ENCODE assay signal across 18 cellular contexts in genomic region chr9:4902135-4902475, GRCh38.
A peak's percentile ranks its signal among the peaks of the same experiment; 100 is the strongest.
DNase-seq lines count a peak whose midpoint lies in the region; ATAC-seq and TF ChIP-seq lines count a peak whose summit lies in the region.
"Had no signal": no experiment of that assay in that cellular context is flagged by ENCODE, and none has a peak within 500 bp of the region (broad histone marks: within the 10 kb centered on the region; RNA-seq: fewer than 3 reads in every experiment).

No MANE protein-coding gene starts in this region.

- peak overlapping the region; percentile 34 for H3K27ac Mint-ChIP-seq in T-helper 1 cell treated with Interleukin-12 subunit alpha and Interleukin-12 subunit beta and Interleukin-4 antibody, amounts not matched to agents 30 μg/mL and 1 μg/mL, for 36 hours
- H3K27ac Mint-ChIP-seq in activated B cell treated with CpG ODN at 0.5 μM for 24 hours (peak overlapping the region; percentile 61), endothelial cell (ENCODE audit: unreplicated experiment) (no peak overlapping the region)
- H3K27ac Mint-ChIP-seq: brain, nephron progenitor cell, type B pancreatic cell had no signal

- H3K4me3 ChIP-seq in skeletal muscle satellite cell (ENCODE audit: low read length): no peak overlapping the region
- H3K4me3 ChIP-seq: BLaER1 treated with 17β-estradiol and CSF1 and Interleukin-3, amounts not matched to agents 10 nM and 100 nM had no signal

- no peak overlapping the region for H3K9ac ChIP-seq in skeletal muscle satellite cell (ENCODE audit: low read depth, low read length)
- H3K9ac ChIP-seq: KMS-11 had no signal

- peak overlapping the region; percentile 59 for H3K4me2 ChIP-seq in skeletal muscle satellite cell (ENCODE audit: low read length)
- H3K4me2 ChIP-seq: KMS-11 had no signal

- CTCF ChIA-PET in activated B cell treated with CpG ODN at 0.5 μM for 24 hours (lab: Charles Lee): interaction anchor here (0.6 kb wide), 1 partner anchor 23 kb away, joined by 3 read pairs; no protein-coding TSS in a partner anchor

- peaks cover 43% of the 10 kb centered on the region for H3K9me3 Mint-ChIP-seq in T-helper 1 cell treated with Interleukin-12 subunit alpha and Interleukin-12 subunit beta and Interleukin-4 antibody, amounts not matched to agents 30 μg/mL and 1 μg/mL, for 36 hours
- peaks cover 13% of the 10 kb centered on the region for H3K9me3 Mint-ChIP-seq in activated B cell treated with CpG ODN at 0.5 μM for 24 hours
- no peaks in the 10 kb centered on the region for H3K9me3 Mint-ChIP-seq in endothelial cell (ENCODE audit: unreplicated experiment)

- POLR2A ChIA-PET in activated B cell treated with CpG ODN at 0.5 μM for 24 hours (lab: Charles Lee): interaction anchor here (1.0 kb wide), 1 partner anchor 83 kb away, joined by 3 read pairs; the partner anchor contains the start of gene JAK2

- no peak for ATAC-seq in activated B cell treated with CpG ODN at 0.5 μM for 24 hours (ENCODE audit: low read depth)
- no peak for ATAC-seq in GM21619 (IDR thresholded peaks at IDR 0.05; ENCODE audit: unreplicated experiment)

- TF ChIP-seq CTCF in activated B cell treated with CpG ODN at 0.5 μM for 24 hours (IDR thresholded peaks at IDR 0.05): no peak
- TF ChIP-seq CTCF in endothelial cell (IDR thresholded peaks at IDR 0.05; ENCODE audit: unreplicated experiment): no peak

- no peak for DNase-seq in T-helper 1 cell
- no peak for DNase-seq in activated B cell treated with CpG ODN at 0.5 μM for 24 hours
- peak; percentile 29 for DNase-seq in kidney tubule cell (ENCODE audit: low spot score)
- no peak for DNase-seq in NCI-H2081 treated with DMSO at 0.1 percent for 48 hours (lab: John Stamatoyannopoulos, UW)
- no peak for DNase-seq in endothelial cell (ENCODE audit: low spot score)
- DNase-seq: activated CD8-positive, alpha-beta memory T cell treated with anti-CD3 and anti-CD28 coated beads, Interleukin-2, amount 50 U/mL, for 4 hours; foreskin melanocyte; NCI-H345; nephron progenitor cell; OCI-M1; sigmoid colon had no signal

- H3K36me3 Mint-ChIP-seq in T-helper 1 cell treated with Interleukin-12 subunit alpha and Interleukin-12 subunit beta and Interleukin-4 antibody, amounts not matched to agents 30 μg/mL and 1 μg/mL, for 36 hours (ENCODE audit: low read depth): peaks cover 34% of the 10 kb centered on the region
- H3K36me3 Mint-ChIP-seq in activated B cell treated with CpG ODN at 0.5 μM for 24 hours (ENCODE audit: low read depth): peaks cover 21% of the 10 kb centered on the region
- no peaks in the 10 kb centered on the region for H3K36me3 Mint-ChIP-seq in endothelial cell (ENCODE audit: low read depth, unreplicated experiment)

- H3K4me1 ChIP-seq in skeletal muscle satellite cell (ENCODE audit: control insufficient read depth, insufficient read depth, low read length): peaks cover 29% of the 10 kb centered on the region

- intact Hi-C loops in activated B cell treated with CpG ODN at 0.5 μM for 24 hours (cut with micrococcal nuclease): no loop called here

- no peaks in the 10 kb centered on the region for H3K36me3 ChIP-seq in skeletal muscle satellite cell (ENCODE audit: insufficient read depth, low read length)
- H3K36me3 ChIP-seq: BLaER1 treated with 17β-estradiol and CSF1 and Interleukin-3, amounts not matched to agents 10 nM and 100 nM; sigmoid colon had no signal

- no peak overlapping the region for H3K4me3 Mint-ChIP-seq in T-helper 1 cell treated with Interleukin-12 subunit alpha and Interleukin-12 subunit beta and Interleukin-4 antibody, amounts not matched to agents 30 μg/mL and 1 μg/mL, for 36 hours
- H3K4me3 Mint-ChIP-seq in activated B cell treated with CpG ODN at 0.5 μM for 24 hours (no peak overlapping the region), endothelial cell (ENCODE audit: unreplicated experiment) (no peak overlapping the region)
- H3K4me3 Mint-ChIP-seq: brain, nephron progenitor cell, type B pancreatic cell had no signal

- H3K27me3 Mint-ChIP-seq in T-helper 1 cell treated with Interleukin-12 subunit alpha and Interleukin-12 subunit beta and Interleukin-4 antibody, amounts not matched to agents 30 μg/mL and 1 μg/mL, for 36 hours (ENCODE audit: low read depth): no peaks in the 10 kb centered on the region
- H3K27me3 Mint-ChIP-seq in activated B cell treated with CpG ODN at 0.5 μM for 24 hours (no peaks in the 10 kb centered on the region), endothelial cell (ENCODE audit: unreplicated experiment) (no peaks in the 10 kb centered on the region)
- H3K27me3 Mint-ChIP-seq: type B pancreatic cell had no signal

- no peaks in the 10 kb centered on the region for H3K9me3 ChIP-seq in skeletal muscle satellite cell (replicated peaks; ENCODE audit: low read length)
- H3K9me3 ChIP-seq: sigmoid colon had no signal

- H3K4me1 Mint-ChIP-seq in T-helper 1 cell treated with Interleukin-12 subunit alpha and Interleukin-12 subunit beta and Interleukin-4 antibody, amounts not matched to agents 30 μg/mL and 1 μg/mL, for 36 hours (ENCODE audit: low read depth): peaks cover 15% of the 10 kb centered on the region
- H3K4me1 Mint-ChIP-seq in activated B cell treated with CpG ODN at 0.5 μM for 24 hours (peaks cover 13% of the 10 kb centered on the region), endothelial cell (ENCODE audit: unreplicated experiment) (no peaks in the 10 kb centered on the region)
- H3K4me1 Mint-ChIP-seq: brain had no signal

- H3K27me3 ChIP-seq in skeletal muscle satellite cell (ENCODE audit: control insufficient read depth, insufficient read depth, low read length): no peaks in the 10 kb centered on the region
- H3K27me3 ChIP-seq: BLaER1 treated with 17β-estradiol and CSF1 and Interleukin-3, amounts not matched to agents 10 nM and 100 nM; sigmoid colon had no signal
